In genomic region chr10:9957352-9957751, GRCh38 we compare ENCODE assay signal across 23 cellular contexts.
DNase-seq lines count a peak whose midpoint lies in the region; ATAC-seq, FAIRE-seq and TF ChIP-seq lines count a peak whose summit lies in the region.
"Had no signal": no experiment of that assay in that cellular context is flagged by ENCODE, and none has a peak within 500 bp of the region (broad histone marks: within the 10 kb centered on the region; RNA-seq: fewer than 3 reads in every experiment).

No MANE protein-coding gene starts in this region.

- H3K4me3 ChIP-seq in bronchial epithelial cell (ENCODE audit: low read depth, low read length): no peak overlapping the region
- no peak overlapping the region for H3K4me3 ChIP-seq in smooth muscle cell
- H3K4me3 ChIP-seq in prostate gland: no peak overlapping the region
- H3K4me3 ChIP-seq: coronary artery, heart right ventricle, K562, left ventricle myocardium inferior, psoas muscle, thoracic aorta had no signal

- H3K4me1 ChIP-seq in smooth muscle cell (ENCODE audit: low read depth) (peaks cover 6% of the 10 kb centered on the region), prostate gland (replicated peaks) (no peaks in the 10 kb centered on the region)
- H3K4me1 ChIP-seq: heart right ventricle, left ventricle myocardium inferior, psoas muscle had no signal

- no peaks in the 10 kb centered on the region for H4K20me1 ChIP-seq in smooth muscle cell (ENCODE audit: low read depth)

- no peaks in the 10 kb centered on the region for H3K27me3 ChIP-seq in bronchial epithelial cell (ENCODE audit: control insufficient read depth, insufficient read depth, low read length)
- no peaks in the 10 kb centered on the region for H3K27me3 ChIP-seq in smooth muscle cell (ENCODE audit: low read depth)
- H3K27me3 ChIP-seq in prostate gland (replicated peaks; ENCODE audit: insufficient read depth): no peaks in the 10 kb centered on the region
- H3K27me3 ChIP-seq: heart right ventricle had no signal

- no peaks in the 10 kb centered on the region for H3K36me3 ChIP-seq in bronchial epithelial cell (ENCODE audit: control insufficient read depth, insufficient read depth, low read length)
- no peaks in the 10 kb centered on the region for H3K36me3 ChIP-seq in smooth muscle cell (ENCODE audit: low read depth)
- H3K36me3 ChIP-seq in prostate gland: no peaks in the 10 kb centered on the region
- H3K36me3 ChIP-seq: heart right ventricle, left ventricle myocardium inferior, thoracic aorta had no signal

- 14% methylated on average over 1 of the region's 1 CpG for WGBS in smooth muscle cell (ENCODE audit: low lambda C conversion rate)
- WGBS in prostate gland: 36% methylated on average over 1 of the region's 1 CpG

- H3K27ac ChIP-seq in smooth muscle cell (ENCODE audit: low read depth): peak overlapping the region; percentile 27
- H3K27ac ChIP-seq in prostate gland: no peak overlapping the region
- H3K27ac ChIP-seq: coronary artery, heart right ventricle, left ventricle myocardium inferior, psoas muscle, thoracic aorta had no signal

- no peak for ATAC-seq in GM21526 (IDR thresholded peaks at IDR 0.05; ENCODE audit: low FRiP score, unreplicated experiment)
- no peak for ATAC-seq in HG03025 (IDR thresholded peaks at IDR 0.05; ENCODE audit: low FRiP score, unreplicated experiment)
- ATAC-seq: heart right ventricle; K562; psoas muscle; SK-N-SH treated with all-trans-retinoic acid at 6 μM for 48 hours; stimulated activated memory B cell treated with anti-CD40 and anti-IgM and Interleukin-4, amounts not matched to agents 10 μg/mL and 1 μg/mL and 100 μg/mL, for 72 hours had no signal

- H3K9ac ChIP-seq in smooth muscle cell (ENCODE audit: low read depth): no peak overlapping the region

- peak; percentile 20 for DNase-seq in ELR (ENCODE audit: low read depth)
- DNase-seq in bronchial epithelial cell (ENCODE audit: low read depth): peak; percentile 70
- peak; percentile 28 for DNase-seq in kidney tubule cell (ENCODE audit: low spot score)
- no peak for DNase-seq in smooth muscle cell (lab: John Stamatoyannopoulos, UW; ENCODE audit: unreplicated experiment)
- no peak for DNase-seq in posterior cingulate gyrus
- DNase-seq in prostate gland (ENCODE audit: low spot score): no peak
- DNase-seq: DMS79, endodermal cell, H7, heart right ventricle, left ventricle myocardium inferior, NCI-H1694, NCI-H2227 treated with DMSO at 0.1 percent for 48 hours, NCI-H82, psoas muscle, small intestine had no signal

- no peak overlapping the region for H2AFZ ChIP-seq in smooth muscle cell (ENCODE audit: low read depth)

- H3K9me3 ChIP-seq in smooth muscle cell (replicated peaks; ENCODE audit: low read depth): no peaks in the 10 kb centered on the region
- no peaks in the 10 kb centered on the region for H3K9me3 ChIP-seq in prostate gland
- H3K9me3 ChIP-seq: psoas muscle, thoracic aorta had no signal

- peak overlapping the region; percentile 57 for H3K4me2 ChIP-seq in smooth muscle cell

- intact Hi-C loops in posterior cingulate gyrus (cut with DNase I) (no loop called here), prostate gland (cut with DNase I) (no loop called here)

- FAIRE-seq in bronchial epithelial cell (lab: Jason Lieb, UNC): no peak
- FAIRE-seq: K562, small intestine had no signal

- no peaks in the 10 kb centered on the region for H3F3A ChIP-seq in smooth muscle cell (ENCODE audit: low read depth)

- no peak for TF ChIP-seq POLR2A in prostate gland (IDR thresholded peaks at IDR 0.05)

- H3K79me2 ChIP-seq in smooth muscle cell (ENCODE audit: low read depth): no peaks in the 10 kb centered on the region

- no peak for TF ChIP-seq CTCF in bronchial epithelial cell (IDR thresholded peaks at IDR 0.05; ENCODE audit: insufficient read depth, low read length, severe bottlenecking)
- no peak for TF ChIP-seq CTCF in smooth muscle cell (IDR thresholded peaks at IDR 0.05; ENCODE audit: borderline replicate concordance, insufficient read depth, poor library complexity, severe bottlenecking)
- TF ChIP-seq CTCF in prostate gland (IDR thresholded peaks at IDR 0.05): no peak

Comparison
In these comparisons a context has a peak if more than half of its experiments do, and no peak if none do; other contexts are left out.
1. DNase-seq: peak in ELR (single experiment), bronchial epithelial cell (single experiment) and kidney tubule cell (single experiment); none in smooth muscle cell (single experiment), posterior cingulate gyrus (0 of 10) and prostate gland (single experiment).